Comparison of ENCODE assay signal across 11 cellular contexts in genomic region chr7:27159278-27160146, GRCh38. TPM values are rescaled to one million over a fixed set of nuclear protein-coding genes. Genes with fewer than 3 reads are reported as not detected.
DNase-seq lines count a peak whose midpoint lies in the region; ATAC-seq, FAIRE-seq and TF ChIP-seq lines count a peak whose summit lies in the region.
"Had no signal": no experiment of that assay in that cellular context is flagged by ENCODE, and none has a peak within 500 bp of the region (broad histone marks: within the 10 kb centered on the region; RNA-seq: fewer than 3 reads in every experiment).

No MANE protein-coding gene starts in this region.

- no peak overlapping the region for H3K23ac ChIP-seq in IMR-90 (ENCODE audit: low read depth, low read length)

- no peak overlapping the region for H3K27ac Mint-ChIP-seq in activated CD8-positive, alpha-beta T cell treated with anti-CD3 and anti-CD28 coated beads for 36 hours

- H2BK20ac ChIP-seq in IMR-90 (ENCODE audit: low read depth, low read length) = no peak overlapping the region

- H2BK15ac ChIP-seq in IMR-90 (ENCODE audit: low read depth, low read length) = no peak overlapping the region

- H3K9me1 ChIP-seq in IMR-90 (ENCODE audit: insufficient read depth, low read length) = no peaks in the 10 kb centered on the region

- no peak overlapping the region for H3K18ac ChIP-seq in IMR-90 (ENCODE audit: low read depth, low read length)

- no peak overlapping the region for H4K5ac ChIP-seq in IMR-90 (ENCODE audit: low read depth, low read length)

- no peak overlapping the region for H2BK5ac ChIP-seq in IMR-90 (ENCODE audit: low read depth, low read length, poor library complexity, severe bottlenecking)

- intact Hi-C loops in IMR-90 (cut with micrococcal nuclease) = loop anchor here (2.0 to 10.0 kb wide), 3 partner anchors 957 to 1905 kb away; partner anchors contain the start of genes CBX3 and HNRNPA2B1
- intact Hi-C loops in activated CD8-positive, alpha-beta T cell treated with anti-CD3 and anti-CD28 coated beads for 36 hours (cut with micrococcal nuclease) = loop anchor here (2.0 to 5.0 kb wide), 4 partner anchors 38 to 477 kb away; partner anchors contain the start of gene EVX1
- intact Hi-C loops in left ventricle myocardium inferior (cut with micrococcal nuclease) = loop anchor here (5.0 kb wide), 1 partner anchor 787 kb away; no protein-coding TSS in a partner anchor
- intact Hi-C loops in esophagus squamous epithelium (cut with DNase I) = loop anchor here (10.0 kb wide), 1 partner anchor 1305 kb away; no protein-coding TSS in a partner anchor

- no peaks in the 10 kb centered on the region for H3K9me3 Mint-ChIP-seq in activated CD8-positive, alpha-beta T cell treated with anti-CD3 and anti-CD28 coated beads for 36 hours

- TF ChIP-seq POLR2A in IMR-90 (IDR thresholded peaks at IDR 0.05; ENCODE audit: low read depth, low read length) (no peak), esophagus squamous epithelium (IDR thresholded peaks at IDR 0.05) (no peak)

- DNase-seq in IMR-90 (no peak), left ventricle myocardium inferior (peak; percentile 7), frontal cortex (ENCODE audit: low spot score in 2 of 2) (no peak), esophagus squamous epithelium (lab: John Stamatoyannopoulos, UW) (no peak), GM19238 (ENCODE audit: insufficient read length, low spot score) (no peak)
- no peak for DNase-seq in activated CD8-positive, alpha-beta T cell treated with anti-CD3 and anti-CD28 coated beads for 36 hours
- DNase-seq: SIG-M5 had no signal

- H3K4me1 Mint-ChIP-seq in activated CD8-positive, alpha-beta T cell treated with anti-CD3 and anti-CD28 coated beads for 36 hours (ENCODE audit: low read depth) = peaks cover 32% of the 10 kb centered on the region

- H3K27ac ChIP-seq in IMR-90 (ENCODE audit: insufficient read depth, low read length) (no peak overlapping the region), left ventricle myocardium inferior (replicated peaks) (no peak overlapping the region), esophagus squamous epithelium (no peak overlapping the region)
- H3K27ac ChIP-seq: heart left ventricle had no signal

- no peak overlapping the region for H3K4ac ChIP-seq in IMR-90 (ENCODE audit: low read depth, low read length)

- H3K36me3 ChIP-seq in IMR-90 (ENCODE audit: control insufficient read depth, insufficient read depth, low read length) (no peaks in the 10 kb centered on the region), left ventricle myocardium inferior (no peaks in the 10 kb centered on the region), skeletal muscle satellite cell (ENCODE audit: insufficient read depth, low read length) (peaks cover 9% of the 10 kb centered on the region), esophagus squamous epithelium (no peaks in the 10 kb centered on the region)
- H3K36me3 ChIP-seq: adrenal gland, heart left ventricle had no signal

- no peak for TF ChIP-seq CTCF in IMR-90 (conservative IDR thresholded peaks at IDR 0.05; ENCODE audit: low read depth, low read length)
- TF ChIP-seq CTCF in activated CD8-positive, alpha-beta T cell treated with anti-CD3 and anti-CD28 coated beads for 36 hours (IDR thresholded peaks at IDR 0.05) = no peak
- TF ChIP-seq CTCF in left ventricle myocardium inferior (IDR thresholded peaks at IDR 0.05; ENCODE audit: borderline replicate concordance) = no peak
- TF ChIP-seq CTCF in esophagus squamous epithelium (IDR thresholded peaks at IDR 0.05) = no peak

- no peak for ATAC-seq in IMR-90 (ENCODE audit: low read depth)
- ATAC-seq in activated CD8-positive, alpha-beta T cell treated with anti-CD3 and anti-CD28 coated beads for 36 hours = no peak

- WGBS in IMR-90 (ENCODE audit: extremely low coverage in 2 of 2, insufficient read length in 1 of 2), 2 experiments = 99% methylated on average over 13 of the region's 26 CpGs; no CpG with 5 or more reads in 1 of the 2 experiments
- 61 to 72% methylated on average over 23 to 26 of the region's 26 CpGs for WGBS in esophagus squamous epithelium, 2 donors

- peaks cover 1% of the 10 kb centered on the region; the same call in 1 of the 2 replicates for H3K4me1 ChIP-seq in IMR-90 (ENCODE audit: control insufficient read depth, insufficient read depth, low read length)
- H3K4me1 ChIP-seq in left ventricle myocardium inferior = peaks cover 41% of the 10 kb centered on the region
- peaks cover 24% of the 10 kb centered on the region for H3K4me1 ChIP-seq in skeletal muscle satellite cell (ENCODE audit: control insufficient read depth, insufficient read depth, low read length)
- peaks cover 32 to 71% (median 37%) of the 10 kb centered on the region in 3 donors for H3K4me1 ChIP-seq in esophagus squamous epithelium

- peak overlapping the region; percentile 50 for H3K4me3 Mint-ChIP-seq in activated CD8-positive, alpha-beta T cell treated with anti-CD3 and anti-CD28 coated beads for 36 hours

- no peak overlapping the region for H2AK9ac ChIP-seq in IMR-90 (replicated peaks; ENCODE audit: low read depth, low read length, poor library complexity)

- no peak for TF ChIP-seq RAD21 in IMR-90 (IDR thresholded peaks at IDR 0.05; ENCODE audit: low read length)

- H3K4me3 ChIP-seq in IMR-90 (ENCODE audit: insufficient read depth, low read depth, low read length) (no peak overlapping the region), left ventricle myocardium inferior (peak overlapping the region; percentile 72), skeletal muscle satellite cell (ENCODE audit: low read length) (peak overlapping the region; percentile 82), esophagus squamous epithelium (peak overlapping the region in 1 of 4 donors; percentile 61)

- no peaks in the 10 kb centered on the region for H3K36me3 Mint-ChIP-seq in activated CD8-positive, alpha-beta T cell treated with anti-CD3 and anti-CD28 coated beads for 36 hours (ENCODE audit: low read depth)

- no peaks in the 10 kb centered on the region for H4K20me1 ChIP-seq in IMR-90 (ENCODE audit: insufficient read depth, low read length)

- H2AFZ ChIP-seq in IMR-90 (replicated peaks; ENCODE audit: low read length, poor library complexity) = peak overlapping the region; percentile 14

- peaks cover 82% of the 10 kb centered on the region for H3K27me3 Mint-ChIP-seq in activated CD8-positive, alpha-beta T cell treated with anti-CD3 and anti-CD28 coated beads for 36 hours

- H3K27me3 ChIP-seq in IMR-90 (ENCODE audit: control insufficient read depth, insufficient read depth, low read length) (peaks cover 16% of the 10 kb centered on the region), left ventricle myocardium inferior (ENCODE audit: low read depth) (peaks cover 100% of the 10 kb centered on the region), skeletal muscle satellite cell (ENCODE audit: control insufficient read depth, insufficient read depth, low read length) (no peaks in the 10 kb centered on the region), esophagus squamous epithelium (peaks cover 11 to 99% (median 62%) of the 10 kb centered on the region in 4 donors)

- H3K9ac ChIP-seq in IMR-90 (ENCODE audit: low read depth, low read length) = no peak overlapping the region
- H3K9ac ChIP-seq in skeletal muscle satellite cell (ENCODE audit: low read depth, low read length) = no peak overlapping the region

- no peak overlapping the region for H3K4me2 ChIP-seq in IMR-90 (ENCODE audit: low read depth, low read length)
- peak overlapping the region; percentile 99 for H3K4me2 ChIP-seq in skeletal muscle satellite cell (ENCODE audit: low read length)

- H2AK5ac ChIP-seq in IMR-90 (ENCODE audit: low read depth, low read length) = no peak overlapping the region

- FAIRE-seq in frontal cortex (lab: Jason Lieb, UNC) = no peak

- no peak overlapping the region for H4K91ac ChIP-seq in IMR-90 (ENCODE audit: insufficient read depth, low read depth, low read length)

- H3K9me3 ChIP-seq in IMR-90 (ENCODE audit: control insufficient read depth, insufficient read depth, low read length) = no peaks in the 10 kb centered on the region
- H3K9me3 ChIP-seq in left ventricle myocardium inferior (replicated peaks) = no peaks in the 10 kb centered on the region
- no peaks in the 10 kb centered on the region for H3K9me3 ChIP-seq in skeletal muscle satellite cell (replicated peaks; ENCODE audit: low read length)
- no peaks in the 10 kb centered on the region for H3K9me3 ChIP-seq in esophagus squamous epithelium
- H3K9me3 ChIP-seq: adrenal gland, heart left ventricle had no signal

- H4K8ac ChIP-seq in IMR-90 (ENCODE audit: low read depth in 2 of 2, low read length in 2 of 2) = no peak overlapping the region

- POLR2A ChIA-PET in IMR-90 (lab: Charles Lee; ENCODE audit: unreplicated experiment) = no interaction called here
- POLR2A ChIA-PET in activated CD8-positive, alpha-beta T cell treated with anti-CD3 and anti-CD28 coated beads for 36 hours (lab: Charles Lee) = no interaction called here

- CTCF ChIA-PET in IMR-90 (lab: Yijun Ruan, JAX) = interaction anchor here (1.3 kb wide), 1 partner anchor 790 kb away, joined by 4 read pairs; no protein-coding TSS in a partner anchor
- CTCF ChIA-PET in activated CD8-positive, alpha-beta T cell treated with anti-CD3 and anti-CD28 coated beads for 36 hours (lab: Charles Lee) = interaction anchor here (0.7 to 2.1 kb wide), 10 partner anchors 10 to 480 kb away, joined by 3 to 15 read pairs (median 6); partner anchors contain the start of gene HOXA10

- in situ Hi-C loops in IMR-90 (cut with MboI; ENCODE audit: low sequenced_read_pairs) = loop anchor here (5.0 kb wide), 2 partner anchors 792 to 1307 kb away; no protein-coding TSS in a partner anchor

- dilution Hi-C loops in IMR-90 (cut with HindIII; ENCODE audit: low sequenced_read_pairs, unreplicated experiment) = no loop called here

- H3K79me1 ChIP-seq in IMR-90 (ENCODE audit: low read depth in 1 of 2, low read length in 2 of 2) = 0 out of 4 replicates have a peak, but pooled peaks cover 0 to 4% of the 10 kb centered on the region in 2 experiments

- BruUV-seq in IMR-90 (replicated peaks; lab: Mats Ljungman, UMichigan) = no TSS peak

- H3K14ac ChIP-seq in IMR-90 (replicated peaks; ENCODE audit: low read depth, low read length) = no peak overlapping the region

- H2BK120ac ChIP-seq in IMR-90 (ENCODE audit: low read depth, low read length) = no peak overlapping the region

- no peak overlapping the region for H3K56ac ChIP-seq in IMR-90 (ENCODE audit: extremely low read depth, insufficient read depth, low read length)

RNA-seq across cellular contexts. Expression of gene HOXA7, which starts 3.0 kb away (rescaled TPM):
- total RNA-seq in IMR-90 (2012; rRNA removed) (under 0.01 and 0.18 TPM in 2 replicates), left ventricle myocardium inferior (0.36 TPM), frontal cortex (not detected), esophagus squamous epithelium (under 1 TPM; 0.23 to 0.76 (median 0.48) TPM)
- polyA plus RNA-seq in IMR-90 (2012; rRNA removed) = 1.7 TPM in 2 replicates
- polyA plus RNA-seq in IMR-90 (2012; cell fraction: cytosol; rRNA removed) = 2.0 and 2.2 TPM in 2 replicates
- polyA plus RNA-seq in IMR-90 (2012; cell fraction: nucleus; rRNA removed; ENCODE audit: low replicate concordance) = 0.51 and 0.71 TPM in 2 replicates
- not detected for total RNA-seq in activated CD8-positive, alpha-beta T cell treated with anti-CD3 and anti-CD28 coated beads for 36 hours
- total RNA-seq in skeletal muscle satellite cell (2012; rRNA removed) = 2.0 and 2.8 TPM in 2 replicates
- total RNA-seq: temporal lobe had no signal
- polyA plus RNA-seq: heart left ventricle had no signal

RNA-seq across cellular contexts. Expression of gene HOXA9, which starts 5.8 kb away (rescaled TPM):
- total RNA-seq in IMR-90 (2012; rRNA removed) = 0.18 and 0.28 TPM in 2 replicates
- 0.32 and 0.59 TPM in 2 replicates for polyA plus RNA-seq in IMR-90 (2012; rRNA removed)
- polyA plus RNA-seq in IMR-90 (2012; cell fraction: cytosol; rRNA removed) = 0.10 and 0.26 TPM in 2 replicates
- 0.59 and 0.63 TPM in 2 replicates for polyA plus RNA-seq in IMR-90 (2012; cell fraction: nucleus; rRNA removed; ENCODE audit: low replicate concordance)
- not detected for total RNA-seq in activated CD8-positive, alpha-beta T cell treated with anti-CD3 and anti-CD28 coated beads for 36 hours
- not detected for total RNA-seq in left ventricle myocardium inferior
- total RNA-seq in skeletal muscle satellite cell (2012; rRNA removed) = 14.6 and 20.3 TPM in 2 replicates
- total RNA-seq in frontal cortex = not detected
- total RNA-seq in esophagus squamous epithelium = 1 to 10 TPM in 1 of 4 donors, under 1 TPM in 1, not detected in 2; 0.57 to 1.1 TPM
- polyA plus RNA-seq: heart left ventricle had no signal

RNA-seq across cellular contexts. Expression of gene HOXA3, which starts 7.1 kb away (rescaled TPM):
- total RNA-seq in IMR-90 (2012; rRNA removed) (0.83 and 0.90 TPM in 2 replicates), left ventricle myocardium inferior (not detected), frontal cortex (not detected), esophagus squamous epithelium (1 to 10 TPM; 3.6 to 8.7 (median 6.6) TPM)
- polyA plus RNA-seq in IMR-90 (2012; rRNA removed) = 5.4 and 8.8 TPM in 2 replicates
- 4.3 and 8.1 TPM in 2 replicates for polyA plus RNA-seq in IMR-90 (2012; cell fraction: cytosol; rRNA removed)
- polyA plus RNA-seq in IMR-90 (2012; cell fraction: nucleus; rRNA removed; ENCODE audit: low replicate concordance) = 17.8 and 28.7 TPM in 2 replicates
- total RNA-seq in activated CD8-positive, alpha-beta T cell treated with anti-CD3 and anti-CD28 coated beads for 36 hours = not detected
- 2.0 and 3.3 TPM in 2 replicates for total RNA-seq in skeletal muscle satellite cell (2012; rRNA removed)
- total RNA-seq: temporal lobe had no signal

RNA-seq across cellular contexts. Expression of gene HOXA6, which starts 11.9 kb away (rescaled TPM):
- total RNA-seq in IMR-90 (2012; rRNA removed) (1.4 and 1.7 TPM in 2 replicates), left ventricle myocardium inferior (not detected), frontal cortex (not detected), esophagus squamous epithelium (1 to 10 TPM in 1 of 4 donors, under 1 TPM in 1, not detected in 2; 0.26 to 1.3 TPM)
- 1.8 and 2.1 TPM in 2 replicates for polyA plus RNA-seq in IMR-90 (2012; rRNA removed)
- 0.50 and 1.7 TPM in 2 replicates for polyA plus RNA-seq in IMR-90 (2012; cell fraction: cytosol; rRNA removed)
- 3.9 and 5.3 TPM in 2 replicates for polyA plus RNA-seq in IMR-90 (2012; cell fraction: nucleus; rRNA removed; ENCODE audit: low replicate concordance)
- not detected for total RNA-seq in activated CD8-positive, alpha-beta T cell treated with anti-CD3 and anti-CD28 coated beads for 36 hours
- 5.6 and 8.7 TPM in 2 replicates for total RNA-seq in skeletal muscle satellite cell (2012; rRNA removed)
- total RNA-seq: heart left ventricle, temporal lobe had no signal
- polyA plus RNA-seq: heart left ventricle had no signal

RNA-seq across cellular contexts. Expression of gene HOXA10, which starts 14.6 kb away (rescaled TPM):
- total RNA-seq in IMR-90 (2012; rRNA removed) (0.18 and 0.28 TPM in 2 replicates), left ventricle myocardium inferior (not detected), frontal cortex (not detected), esophagus squamous epithelium (not detected)
- 0.10 TPM in 2 replicates for polyA plus RNA-seq in IMR-90 (2012; rRNA removed)
- polyA plus RNA-seq in IMR-90 (2012; cell fraction: cytosol; rRNA removed) = 0.05 and 0.30 TPM in 2 replicates
- polyA plus RNA-seq in IMR-90 (2012; cell fraction: nucleus; rRNA removed; ENCODE audit: low replicate concordance) = 0.04 and 0.19 TPM in 2 replicates
- total RNA-seq in activated CD8-positive, alpha-beta T cell treated with anti-CD3 and anti-CD28 coated beads for 36 hours = not detected
- total RNA-seq in skeletal muscle satellite cell (2012; rRNA removed) = 8.5 and 9.4 TPM in 2 replicates
- total RNA-seq: temporal lobe had no signal
